In the genomic region with DNA sequence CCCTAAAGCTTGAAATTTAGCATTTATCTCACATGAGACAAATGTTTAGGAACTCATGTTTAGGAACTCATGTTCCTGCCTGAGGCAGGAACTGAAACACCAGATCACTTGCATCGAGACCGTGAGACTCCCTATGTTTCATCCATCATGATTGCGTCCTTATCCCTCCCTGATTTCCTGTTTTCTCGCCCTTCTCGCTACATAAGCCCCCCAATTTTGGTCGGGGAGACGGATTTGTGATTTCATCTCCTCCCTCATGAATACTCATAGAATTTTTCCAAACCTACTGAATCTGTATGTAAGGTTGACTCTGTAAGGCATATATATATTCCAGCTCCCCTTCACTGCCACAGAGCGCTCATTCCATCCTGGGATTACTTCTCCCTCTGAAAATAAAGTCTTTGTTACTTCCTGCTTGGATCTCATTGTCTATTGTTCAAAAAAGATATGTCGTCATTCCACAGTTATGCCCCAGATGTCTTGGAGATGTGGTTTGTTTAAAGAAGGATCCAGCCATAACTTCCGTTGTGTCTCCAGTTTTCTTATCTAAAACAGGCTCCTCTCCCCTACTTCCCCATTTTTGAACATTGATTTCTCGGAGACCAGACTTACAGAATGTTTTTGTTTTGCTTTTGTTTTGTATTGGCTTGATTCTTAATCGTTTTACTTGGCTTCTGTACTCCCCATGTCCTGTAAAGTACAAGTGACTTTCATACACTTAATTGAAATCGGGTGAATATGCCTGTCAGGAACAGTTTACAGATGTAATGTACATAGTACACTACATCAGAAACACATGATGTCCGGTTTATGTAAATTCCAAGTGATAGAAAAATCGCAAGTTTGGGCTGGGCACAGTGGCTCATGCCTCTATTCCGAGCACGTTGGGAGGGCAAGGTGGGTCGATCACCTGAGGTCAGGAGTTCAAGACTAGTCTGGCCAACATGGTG, we compare ENCODE assay signal across 8 cellular contexts.
DNase-seq lines count a peak whose midpoint lies in the region; ATAC-seq, FAIRE-seq and TF ChIP-seq lines count a peak whose summit lies in the region.

No MANE protein-coding gene starts in this region.

- H3K27me3 ChIP-seq in mammary epithelial cell (ENCODE audit: insufficient read depth, low read length) (no peaks in the 10 kb centered on the region), thyroid gland (no peaks in the 10 kb centered on the region)

- dilution Hi-C loops in mammary epithelial cell (cut with HindIII; ENCODE audit: low sequenced_read_pairs) = no loop called here

- H3K36me3 ChIP-seq in mammary epithelial cell (ENCODE audit: insufficient read depth, low read length) (no peaks in the 10 kb centered on the region), thyroid gland (no peaks in the 10 kb centered on the region)

- peaks cover 11% of the 10 kb centered on the region for H3K4me1 ChIP-seq in mammary epithelial cell (ENCODE audit: insufficient read depth, low read length)
- H3K4me1 ChIP-seq in thyroid gland = peaks cover 0 to 3% of the 10 kb centered on the region in 2 donors

- no peak for FAIRE-seq in HTR-8/SVneo (lab: Jason Lieb, UNC)

- CTCF ChIA-PET in mammary epithelial cell (lab: Charles Lee; ENCODE audit: low non-redundant PET) = no interaction called here

- TF ChIP-seq CTCF in mammary epithelial cell (conservative IDR thresholded peaks at IDR 0.05 in 1 of 2, IDR thresholded peaks at IDR 0.05 in 1 of 2; ENCODE audit: extremely low read depth in 1 of 2, insufficient read depth in 1 of 2, low read depth in 1 of 2, low read length in 2 of 2) = no peak
- no peak for TF ChIP-seq CTCF in thyroid gland (IDR thresholded peaks at IDR 0.05)

- TSS peak; percentile 82 for BruUV-seq in mammary epithelial cell (replicated peaks; lab: Mats Ljungman, UMichigan)

- in situ Hi-C loops in ACHN (cut with HindIII; ENCODE audit: low pct_ligation_motif_present, low pct_unique_long_range_greater_than_20kb, low sequenced_read_pairs) (no loop called here), mammary epithelial cell (cut with MboI; ENCODE audit: low sequenced_read_pairs in 2 of 2) (loop anchor here (10.0 to 25.0 kb wide), 2 partner anchors 109 to 931 kb away; a partner anchor contains a TSS)

- intact Hi-C loops in mammary epithelial cell (cut with micrococcal nuclease) = loop anchor here (1.0 to 2.0 kb wide), 2 partner anchors 31 to 79 kb away; a partner anchor contains a TSS
- intact Hi-C loops in thyroid gland (cut with DNase I) = no loop called here

- WGBS in mammary epithelial cell (ENCODE audit: low coverage, missing lambda C conversion rate) = 4% methylated on average over 17 of the region's 18 CpGs
- 1 to 2% methylated on average over 18 of the region's 18 CpGs for WGBS in thyroid gland, 2 donors

- H3K27ac ChIP-seq in mammary epithelial cell (ENCODE audit: insufficient read depth, low read depth, low read length) (peak overlapping the region; percentile 97), thyroid gland (peak overlapping the region; percentile 90 to 97 (median 93))

- peak overlapping the region; percentile 77 for H2AFZ ChIP-seq in mammary epithelial cell (ENCODE audit: low read depth, low read length)

- peak overlapping the region; percentile 67 to 73 (median 71) for H3K4me3 ChIP-seq in mammary epithelial cell (replicated peaks in 1 of 3; ENCODE audit: insufficient read depth in 1 of 3, low read depth in 2 of 3, low read length in 3 of 3)
- H3K4me3 ChIP-seq in thyroid gland (replicated peaks in 1 of 3) = peak overlapping the region; percentile 23 to 69 (median 54)

- H3K9me3 ChIP-seq in mammary epithelial cell (replicated peaks; ENCODE audit: insufficient read depth, low read length) (no peaks in the 10 kb centered on the region), thyroid gland (no peaks in the 10 kb centered on the region)

- no peak for ATAC-seq in GM21367 (IDR thresholded peaks at IDR 0.05; ENCODE audit: unreplicated experiment)

- TF ChIP-seq POLR2A in GM19099 (IDR thresholded peaks at IDR 0.05; ENCODE audit: extremely low read depth, insufficient read length, low read depth) (peak; percentile 47), thyroid gland (IDR thresholded peaks at IDR 0.05) (peak in 1 of 2 donors; percentile 20)

- no peaks in the 10 kb centered on the region for H3K79me2 ChIP-seq in mammary epithelial cell (ENCODE audit: insufficient read depth, low read length)

- H4K20me1 ChIP-seq in mammary epithelial cell (ENCODE audit: insufficient read depth, low read length) = no peaks in the 10 kb centered on the region

- H3K4me2 ChIP-seq in mammary epithelial cell (ENCODE audit: insufficient read depth, low read depth, low read length) = peak overlapping the region; percentile 88

- DNase-seq in ACHN (peak; percentile 81), NCI-H446 (lab: John Stamatoyannopoulos, UW) (peak; percentile 28 to 60), mammary epithelial cell (peak; percentile 79), kidney glomerular epithelial cell (lab: John Stamatoyannopoulos, UW) (peak; percentile 96), thyroid gland (no peak), HTR-8/SVneo (ENCODE audit: insufficient read length, low spot score) (no peak)

- H3K9ac ChIP-seq in mammary epithelial cell (ENCODE audit: insufficient read depth, low read length) = peak overlapping the region; percentile 97

Comparison
In these comparisons a context has a peak if more than half of its experiments do, and no peak if none do; other contexts are left out.
1. DNase-seq: peak in ACHN (single experiment), NCI-H446 (2 of 2), mammary epithelial cell (single experiment) and kidney glomerular epithelial cell (single experiment); none in thyroid gland (0 of 2) and HTR-8/SVneo (single experiment).